10 cellular contexts compared by ENCODE assay signal in genomic region chr5:35668320-35668719, GRCh38.
"Had no signal": no experiment of that assay in that cellular context is flagged by ENCODE, and none has a peak within 500 bp of the region (broad histone marks: within the 10 kb centered on the region; RNA-seq: fewer than 3 reads in every experiment).

No MANE protein-coding gene starts in this region.

- H3K27ac ChIP-seq: coronary artery, foreskin keratinocyte, lower lobe of right lung, SK-N-MC, stomach had no signal

- H3K4me3 ChIP-seq: coronary artery, lower lobe of right lung, SK-N-MC, stomach had no signal

- H3K9me3 ChIP-seq: lower lobe of right lung, stomach had no signal

- H3K4me1 ChIP-seq: foreskin keratinocyte, lower lobe of right lung had no signal

- H3K4me3 Mint-ChIP-seq: mesothelial cell of epicardium, WTC11 had no signal

- H3K27ac Mint-ChIP-seq: mesothelial cell of epicardium, WTC11 had no signal

- ATAC-seq: foreskin keratinocyte, left cardiac atrium, lower lobe of right lung, WTC11 had no signal

- DNase-seq: effector CD4-positive, alpha-beta T cell; foreskin keratinocyte; left cardiac atrium; lower lobe of right lung; posterior cingulate gyrus; stomach had no signal

- H3K27me3 ChIP-seq: foreskin keratinocyte, stomach had no signal

- H3K9me3 Mint-ChIP-seq: WTC11 had no signal

- H3K36me3 ChIP-seq: lower lobe of right lung, stomach had no signal

- H3K36me3 Mint-ChIP-seq: WTC11 had no signal

- H3K4me1 Mint-ChIP-seq: mesothelial cell of epicardium, WTC11 had no signal
